ENCODE assay signal across 24 cellular contexts in genomic region chr2:71571945-71572344, GRCh38.
"Had no signal": no experiment of that assay in that cellular context is flagged by ENCODE, and none has a peak within 500 bp of the region (broad histone marks: within the 10 kb centered on the region; RNA-seq: fewer than 3 reads in every experiment).

No MANE protein-coding gene starts in this region.

- DNase-seq: naive thymus-derived CD4-positive, alpha-beta T cell; natural killer cell; occipital lobe; ovary; posterior cingulate gyrus; psoas muscle; right cardiac atrium; right lobe of liver; sigmoid colon; small intestine; stimulated activated CD4-positive, alpha-beta T cell treated with anti-CD3 and anti-CD28 coated beads, Interleukin-15, amount 100 ng/mL, for 24 hours; stimulated activated CD4-positive, alpha-beta T cell treated with anti-CD3 and anti-CD28 coated beads, Interleukin-2, amount 100 ng/mL, for 24 hours; stimulated activated CD4-positive, alpha-beta T cell treated with anti-CD3 and anti-CD28 coated beads, Interleukin-2, amount 100 ng/mL, for 48 hours; stimulated activated CD4-positive, alpha-beta T cell treated with anti-CD3 and anti-CD28 coated beads, Interleukin-4, amount 100 ng/mL, for 24 hours; stimulated activated naive B cell treated with anti-CD40 and anti-IgM and Interleukin-4, amounts not matched to agents 10 μg/mL and 1 μg/mL and 100 μg/mL, for 72 hours; stimulated activated naive CD4-positive, alpha-beta T cell treated with Interleukin-2 at 50 U/mL for 16 hours; stomach; thyroid gland had no signal

- H3K9me3 ChIP-seq: ovary, psoas muscle, right lobe of liver, sigmoid colon, stomach, thoracic aorta, thyroid gland, tibial nerve, vagina had no signal

- H2AFZ ChIP-seq: neural progenitor cell, parathyroid adenoma had no signal

- H3K4me2 ChIP-seq: neural progenitor cell had no signal

- H3K79me2 ChIP-seq: parathyroid adenoma had no signal

- H3K9ac ChIP-seq: neural progenitor cell, parathyroid adenoma had no signal

- H3K27ac ChIP-seq: neural progenitor cell, ovary, parathyroid adenoma, psoas muscle, right lobe of liver, sigmoid colon, stomach, thoracic aorta, thyroid gland, tibial nerve, vagina had no signal

- H3K36me3 ChIP-seq: neural progenitor cell, ovary, thoracic aorta, thyroid gland, tibial nerve, vagina had no signal

- ATAC-seq: naive thymus-derived CD4-positive, alpha-beta T cell; natural killer cell; psoas muscle; right cardiac atrium; right lobe of liver; stimulated activated effector memory CD8-positive, alpha-beta T cell treated with anti-CD3 and anti-CD28 coated beads, Interleukin-12 subunit alpha, Interleukin-12 subunit beta, amount 100 ng/mL, for 72 hours; stimulated activated naive B cell treated with anti-CD40 and anti-IgM and Interleukin-4, amounts not matched to agents 10 μg/mL and 1 μg/mL and 100 μg/mL, for 72 hours had no signal

- H3K4me3 ChIP-seq: neural progenitor cell, ovary, psoas muscle, right lobe of liver, sigmoid colon, stomach, thoracic aorta, thyroid gland, tibial nerve, vagina had no signal

- H3K4me1 ChIP-seq: neural progenitor cell, parathyroid adenoma, psoas muscle, right lobe of liver, sigmoid colon, stomach, tibial nerve, vagina had no signal

- FAIRE-seq: small intestine had no signal

- H3K27me3 ChIP-seq: neural progenitor cell, ovary, right lobe of liver, sigmoid colon, stomach, thyroid gland, tibial nerve, vagina had no signal
